1 cellular context compared by ENCODE assay signal in the genomic region with DNA sequence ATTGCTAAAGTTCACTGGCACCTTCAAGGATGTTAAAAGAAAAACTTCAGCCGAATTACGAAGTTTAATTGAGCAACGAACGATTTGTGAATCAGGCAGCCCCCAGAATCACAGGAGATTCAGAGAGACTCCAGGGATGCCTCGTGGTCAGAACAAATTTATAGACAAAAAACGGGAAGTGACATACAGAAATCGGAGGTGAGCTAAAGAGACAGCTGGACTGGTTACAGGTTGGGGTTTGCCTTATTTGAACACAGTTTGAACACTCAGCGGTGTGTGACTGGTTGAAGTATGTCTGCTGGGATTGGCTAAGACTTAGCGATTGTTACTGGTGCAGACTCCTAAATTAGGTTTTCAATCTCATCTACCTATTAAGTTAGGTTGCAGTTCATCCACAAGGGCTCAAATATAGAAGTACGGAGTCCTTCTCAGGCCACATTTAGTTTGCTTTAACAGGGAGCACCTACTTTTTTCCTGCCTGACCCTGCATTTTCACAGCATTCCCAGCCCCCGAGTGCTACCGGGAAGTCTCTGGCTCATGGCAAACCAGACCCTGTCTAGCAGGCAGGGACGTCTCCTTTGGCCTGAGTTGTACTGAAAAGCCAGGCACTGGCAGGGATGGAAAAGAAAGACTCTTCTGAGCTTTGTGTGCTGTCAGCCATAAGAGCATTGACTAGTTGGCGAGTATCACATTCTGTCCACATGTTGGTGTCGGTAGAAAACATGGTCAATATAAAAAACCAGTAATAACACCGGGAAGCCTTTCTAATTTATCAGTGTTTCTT.
TF ChIP-seq lines count a peak whose summit lies in the region.

No MANE protein-coding gene starts in this region.

TF ChIP-seq in K562, 482 proteins besides CTCF, POLR2A, EP300 and RAD21 (continued from another document):
- TF ChIP-seq, protein P1, sequence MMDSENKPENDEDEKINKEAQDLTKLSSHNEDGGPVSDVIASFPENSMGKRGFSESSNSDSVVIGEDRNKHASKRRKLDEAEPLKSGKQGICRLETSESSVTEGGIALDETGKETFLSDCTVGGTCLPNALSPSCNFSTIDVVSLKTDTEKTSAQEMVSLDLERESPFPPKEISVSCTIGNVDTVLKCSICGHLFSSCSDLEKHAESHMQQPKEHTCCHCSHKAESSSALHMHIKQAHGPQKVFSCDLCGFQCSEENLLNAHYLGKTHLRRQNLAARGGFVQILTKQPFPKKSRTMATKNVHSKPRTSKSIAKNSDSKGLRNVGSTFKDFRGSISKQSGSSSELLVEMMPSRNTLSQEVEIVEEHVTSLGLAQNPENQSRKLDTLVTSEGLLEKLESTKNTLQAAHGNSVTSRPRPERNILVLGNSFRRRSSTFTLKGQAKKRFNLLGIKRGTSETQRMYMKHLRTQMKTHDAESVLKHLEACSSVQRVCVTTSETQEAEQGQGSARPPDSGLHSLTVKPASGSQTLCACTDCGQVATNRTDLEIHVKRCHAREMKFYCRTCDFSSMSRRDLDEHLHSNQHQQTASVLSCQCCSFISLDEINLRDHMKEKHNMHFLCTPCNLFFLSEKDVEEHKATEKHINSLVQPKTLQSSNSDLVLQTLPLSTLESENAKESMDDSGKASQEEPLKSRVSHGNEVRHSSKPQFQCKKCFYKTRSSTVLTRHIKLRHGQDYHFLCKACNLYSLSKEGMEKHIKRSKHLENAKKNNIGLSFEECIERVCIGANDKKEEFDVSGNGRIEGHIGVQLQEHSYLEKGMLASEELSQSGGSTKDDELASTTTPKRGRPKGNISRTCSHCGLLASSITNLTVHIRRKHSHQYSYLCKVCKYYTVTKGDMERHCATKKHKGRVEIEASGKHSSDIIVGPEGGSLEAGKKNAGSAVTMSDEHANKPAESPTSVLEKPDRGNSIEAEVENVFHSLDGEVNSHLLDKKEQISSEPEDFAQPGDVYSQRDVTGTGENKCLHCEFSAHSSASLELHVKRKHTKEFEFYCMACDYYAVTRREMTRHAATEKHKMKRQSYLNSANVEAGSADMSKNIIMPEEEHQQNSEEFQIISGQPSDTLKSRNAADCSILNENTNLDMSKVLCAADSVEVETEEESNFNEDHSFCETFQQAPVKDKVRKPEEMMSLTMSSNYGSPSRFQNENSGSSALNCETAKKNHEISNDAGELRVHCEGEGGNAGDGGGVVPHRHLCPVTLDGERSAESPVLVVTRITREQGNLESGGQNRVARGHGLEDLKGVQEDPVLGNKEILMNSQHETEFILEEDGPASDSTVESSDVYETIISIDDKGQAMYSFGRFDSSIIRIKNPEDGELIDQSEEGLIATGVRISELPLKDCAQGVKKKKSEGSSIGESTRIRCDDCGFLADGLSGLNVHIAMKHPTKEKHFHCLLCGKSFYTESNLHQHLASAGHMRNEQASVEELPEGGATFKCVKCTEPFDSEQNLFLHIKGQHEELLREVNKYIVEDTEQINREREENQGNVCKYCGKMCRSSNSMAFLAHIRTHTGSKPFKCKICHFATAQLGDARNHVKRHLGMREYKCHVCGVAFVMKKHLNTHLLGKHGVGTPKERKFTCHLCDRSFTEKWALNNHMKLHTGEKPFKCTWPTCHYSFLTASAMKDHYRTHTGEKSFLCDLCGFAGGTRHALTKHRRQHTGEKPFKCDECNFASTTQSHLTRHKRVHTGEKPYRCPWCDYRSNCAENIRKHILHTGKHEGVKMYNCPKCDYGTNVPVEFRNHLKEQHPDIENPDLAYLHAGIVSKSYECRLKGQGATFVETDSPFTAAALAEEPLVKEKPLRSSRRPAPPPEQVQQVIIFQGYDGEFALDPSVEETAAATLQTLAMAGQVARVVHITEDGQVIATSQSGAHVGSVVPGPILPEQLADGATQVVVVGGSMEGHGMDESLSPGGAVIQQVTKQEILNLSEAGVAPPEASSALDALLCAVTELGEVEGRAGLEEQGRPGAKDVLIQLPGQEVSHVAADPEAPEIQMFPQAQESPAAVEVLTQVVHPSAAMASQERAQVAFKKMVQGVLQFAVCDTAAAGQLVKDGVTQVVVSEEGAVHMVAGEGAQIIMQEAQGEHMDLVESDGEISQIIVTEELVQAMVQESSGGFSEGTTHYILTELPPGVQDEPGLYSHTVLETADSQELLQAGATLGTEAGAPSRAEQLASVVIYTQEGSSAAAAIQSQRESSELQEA (IDR thresholded peaks at IDR 0.05; ENCODE audit: low read depth): peak; percentile 85
- peak; percentile 95 for TF ChIP-seq SPI1 (IDR thresholded peaks at IDR 0.05; ENCODE audit: borderline replicate concordance, low read depth, low read length)
- TF ChIP-seq TEAD2 (tag; IDR thresholded peaks at IDR 0.05): no peak
- TF ChIP-seq MYBL2 (IDR thresholded peaks at IDR 0.05; ENCODE audit: low read depth): 0 out of 2 replicates have a peak, but pooled peaks have one; percentile 37
- no peak for TF ChIP-seq MYBL2 (CRISPR knock-in tag; IDR thresholded peaks at IDR 0.05; ENCODE audit: borderline replicate concordance)
- no peak for TF ChIP-seq HMGN3 (IDR thresholded peaks at IDR 0.05; ENCODE audit: borderline replicate concordance, extremely low read depth, insufficient read length, low read depth, low read length)
